ENCODE assay signal across 10 cellular contexts in the genomic region with DNA sequence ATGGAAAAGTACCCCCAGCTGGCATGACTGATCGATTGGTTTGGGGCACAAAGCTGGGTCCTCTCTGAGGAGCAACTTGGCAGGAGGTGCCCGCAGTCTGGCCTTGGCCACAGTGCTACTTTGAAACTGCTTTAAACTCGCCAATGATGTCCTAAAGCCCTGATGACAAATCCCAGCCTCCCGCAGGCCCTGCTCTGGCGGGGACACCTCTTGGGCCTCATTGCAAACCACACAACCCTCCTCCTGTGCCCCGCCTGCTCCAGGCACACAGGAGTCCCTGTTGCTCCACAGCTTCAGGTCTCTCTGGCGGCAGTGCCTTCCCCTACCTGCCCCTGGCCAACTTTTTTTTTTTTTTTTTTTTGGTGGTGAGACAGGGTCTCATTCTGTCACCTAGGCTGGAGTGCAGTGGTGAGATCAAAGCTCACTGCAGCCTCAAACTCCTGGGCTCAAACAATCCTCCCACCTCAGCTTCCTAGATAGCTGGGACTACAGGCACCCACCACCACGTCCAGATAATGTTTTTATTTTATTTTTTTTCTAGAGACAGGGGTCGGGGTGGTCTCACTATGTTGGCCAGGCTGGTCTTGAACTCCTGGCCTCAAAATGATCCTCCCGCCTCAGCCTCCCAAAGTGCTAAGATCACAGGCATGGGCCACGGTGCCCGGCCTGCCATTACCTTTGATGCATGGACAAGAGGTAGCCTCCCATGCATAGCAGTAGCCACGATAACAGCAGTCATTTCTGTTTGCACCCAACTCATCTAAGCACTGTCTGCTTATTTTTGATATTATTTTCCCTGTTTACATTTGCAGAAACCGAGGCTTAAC. TPM values are rescaled to one million over a fixed set of nuclear protein-coding genes. Genes with fewer than 3 reads are reported as not detected.
DNase-seq lines count a peak whose midpoint lies in the region; ATAC-seq and TF ChIP-seq lines count a peak whose summit lies in the region.
"Had no signal": no experiment of that assay in that cellular context is flagged by ENCODE, and none has a peak within 500 bp of the region (broad histone marks: within the 10 kb centered on the region; RNA-seq: fewer than 3 reads in every experiment).

No MANE protein-coding gene starts in this region.

- no peak overlapping the region for H3K4me3 Mint-ChIP-seq in activated CD4-positive, alpha-beta T cell treated with anti-CD3 and anti-CD28 coated beads, Interleukin-2, amount 10 ng/mL, durations not matched to agents 7 days and 5 days
- no peak overlapping the region for H3K4me3 Mint-ChIP-seq in activated CD4-positive, alpha-beta T cell treated with anti-CD3 and anti-CD28 coated beads for 36 hours

- H3K9me3 Mint-ChIP-seq in activated CD4-positive, alpha-beta T cell treated with anti-CD3 and anti-CD28 coated beads, Interleukin-2, amount 10 ng/mL, durations not matched to agents 7 days and 5 days, result no peaks in the 10 kb centered on the region
- no peaks in the 10 kb centered on the region for H3K9me3 Mint-ChIP-seq in activated CD4-positive, alpha-beta T cell treated with anti-CD3 and anti-CD28 coated beads for 36 hours (ENCODE audit: low read depth)

- POLR2A ChIA-PET in activated CD4-positive, alpha-beta T cell treated with anti-CD3 and anti-CD28 coated beads, Interleukin-2, amount 10 ng/mL, durations not matched to agents 7 days and 5 days (lab: Charles Lee), result no interaction called here
- POLR2A ChIA-PET in activated CD4-positive, alpha-beta T cell treated with anti-CD3 and anti-CD28 coated beads for 36 hours (lab: Charles Lee), result no interaction called here

- CTCF ChIA-PET in activated CD4-positive, alpha-beta T cell treated with anti-CD3 and anti-CD28 coated beads, Interleukin-2, amount 10 ng/mL, durations not matched to agents 7 days and 5 days (lab: Charles Lee), result interaction anchor here (0.5 to 1.6 kb wide), 6 partner anchors 10 to 100 kb away, joined by 3 to 8 read pairs (median 4); no protein-coding TSS in a partner anchor
- CTCF ChIA-PET in activated CD4-positive, alpha-beta T cell treated with anti-CD3 and anti-CD28 coated beads for 36 hours (lab: Charles Lee), result interaction anchor here (0.6 to 1.8 kb wide), 5 partner anchors 10 to 206 kb away, joined by 3 to 6 read pairs (median 3); no protein-coding TSS in a partner anchor

- H3K4me1 ChIP-seq in lower lobe of right lung (peaks cover 54% of the 10 kb centered on the region), upper lobe of left lung (peaks cover 4 to 40% (median 29%) of the 10 kb centered on the region in 4 donors)

- peaks cover 3% of the 10 kb centered on the region for H3K36me3 Mint-ChIP-seq in activated CD4-positive, alpha-beta T cell treated with anti-CD3 and anti-CD28 coated beads, Interleukin-2, amount 10 ng/mL, durations not matched to agents 7 days and 5 days (ENCODE audit: low read depth)
- H3K36me3 Mint-ChIP-seq in activated CD4-positive, alpha-beta T cell treated with anti-CD3 and anti-CD28 coated beads for 36 hours (ENCODE audit: low read depth), result no peaks in the 10 kb centered on the region

- TF ChIP-seq EP300 in upper lobe of left lung (IDR thresholded peaks at IDR 0.05), result no peak

- TF ChIP-seq POLR2A in upper lobe of left lung (IDR thresholded peaks at IDR 0.05), result no peak

- H3K9me3 ChIP-seq in lower lobe of right lung (no peaks in the 10 kb centered on the region), upper lobe of left lung (no peaks in the 10 kb centered on the region)

- peaks cover 5% of the 10 kb centered on the region for H3K27me3 Mint-ChIP-seq in activated CD4-positive, alpha-beta T cell treated with anti-CD3 and anti-CD28 coated beads, Interleukin-2, amount 10 ng/mL, durations not matched to agents 7 days and 5 days
- H3K27me3 Mint-ChIP-seq in activated CD4-positive, alpha-beta T cell treated with anti-CD3 and anti-CD28 coated beads for 36 hours, result no peaks in the 10 kb centered on the region

- H3K4me1 Mint-ChIP-seq in activated CD4-positive, alpha-beta T cell treated with anti-CD3 and anti-CD28 coated beads, Interleukin-2, amount 10 ng/mL, durations not matched to agents 7 days and 5 days, result peaks cover 42% of the 10 kb centered on the region
- peaks cover 38% of the 10 kb centered on the region for H3K4me1 Mint-ChIP-seq in activated CD4-positive, alpha-beta T cell treated with anti-CD3 and anti-CD28 coated beads for 36 hours

- 74 to 77% methylated on average over 12 to 14 of the region's 14 CpGs for WGBS in upper lobe of left lung, 2 donors

- H3K27me3 ChIP-seq in lower lobe of right lung (ENCODE audit: low read depth), result no peaks in the 10 kb centered on the region
- no peaks in the 10 kb centered on the region for H3K27me3 ChIP-seq in upper lobe of left lung

- TF ChIP-seq CTCF in lower lobe of right lung (IDR thresholded peaks at IDR 0.05) (no peak), upper lobe of left lung (IDR thresholded peaks at IDR 0.05) (no peak)

- no peaks in the 10 kb centered on the region for H3K36me3 ChIP-seq in lower lobe of right lung
- no peaks in the 10 kb centered on the region for H3K36me3 ChIP-seq in upper lobe of left lung

- intact Hi-C loops in activated CD4-positive, alpha-beta T cell treated with anti-CD3 and anti-CD28 coated beads for 36 hours (cut with DNase I, micrococcal nuclease), result no loop called here
- intact Hi-C loops in lower lobe of right lung (cut with DNase I), result no loop called here

- no peak for DNase-seq in activated CD4-positive, alpha-beta T cell treated with anti-CD3 and anti-CD28 coated beads, Interleukin-2, amount 10 ng/mL, durations not matched to agents 7 days and 5 days
- DNase-seq in activated CD4-positive, alpha-beta T cell treated with anti-CD3 and anti-CD28 coated beads for 36 hours, result no peak
- DNase-seq in RPMI8226, result peak; percentile 91
- DNase-seq in lower lobe of right lung, result no peak
- peak in 1 of 2 donors; percentile 42 for DNase-seq in upper lobe of left lung
- DNase-seq in iPS-NIHi11 (ENCODE audit: low spot score), result no peak
- no peak for DNase-seq in germinal center (ENCODE audit: low spot score)
- DNase-seq in stimulated activated CD8-positive, alpha-beta memory T cell treated with anti-CD3 and anti-CD28 coated beads, Interleukin-4, amount 100 ng/mL, for 48 hours, result no peak
- DNase-seq: activated CD4-positive, alpha-beta T cell treated with anti-CD3 and anti-CD28 coated beads for 4 hours; activated T-cell treated with anti-CD3 and anti-CD28 coated beads, Interleukin-2, amount 50 U/mL, for 1 hour had no signal

- peak overlapping the region; percentile 31 for H3K27ac Mint-ChIP-seq in activated CD4-positive, alpha-beta T cell treated with anti-CD3 and anti-CD28 coated beads, Interleukin-2, amount 10 ng/mL, durations not matched to agents 7 days and 5 days
- H3K27ac Mint-ChIP-seq in activated CD4-positive, alpha-beta T cell treated with anti-CD3 and anti-CD28 coated beads for 36 hours, result no peak overlapping the region

- ATAC-seq in activated CD4-positive, alpha-beta T cell treated with anti-CD3 and anti-CD28 coated beads for 36 hours, result no peak
- ATAC-seq in lower lobe of right lung (no peak), upper lobe of left lung (ENCODE audit: low FRiP score in 2 of 2) (no peak)

- peak overlapping the region; percentile 62 for H3K27ac ChIP-seq in lower lobe of right lung
- peak overlapping the region; percentile 77 to 81 (median 77) for H3K27ac ChIP-seq in upper lobe of left lung

- H3K4me3 ChIP-seq in lower lobe of right lung, result no peak overlapping the region
- no peak overlapping the region for H3K4me3 ChIP-seq in upper lobe of left lung

RNA-seq across cellular contexts. Expression of gene SNN, which starts 37.8 kb away (rescaled TPM):
- 10 to 100 TPM; 21.7 to 23.4 TPM for total RNA-seq in activated CD4-positive, alpha-beta T cell treated with anti-CD3 and anti-CD28 coated beads, Interleukin-2, amount 10 ng/mL, durations not matched to agents 7 days and 5 days
- total RNA-seq in activated CD4-positive, alpha-beta T cell treated with anti-CD3 and anti-CD28 coated beads for 36 hours, result 1 to 10 TPM; 6.0 to 7.2 TPM
- total RNA-seq in lower lobe of right lung (25.5 TPM), upper lobe of left lung (10 to 100 TPM; 14.7 to 29.8 (median 26.1) TPM)

RNA-seq across cellular contexts. Expression of gene LITAF, which starts 43.7 kb away (rescaled TPM):
- total RNA-seq in activated CD4-positive, alpha-beta T cell treated with anti-CD3 and anti-CD28 coated beads, Interleukin-2, amount 10 ng/mL, durations not matched to agents 7 days and 5 days, result 100 to 1,000 TPM; 133 to 141 TPM
- 100 to 1,000 TPM in 1 of 2 experiments, 10 to 100 TPM in 1; 99.0 to 116 TPM for total RNA-seq in activated CD4-positive, alpha-beta T cell treated with anti-CD3 and anti-CD28 coated beads for 36 hours
- total RNA-seq in lower lobe of right lung, result 281 TPM
- 100 to 1,000 TPM in 4 of 6 donors, 10 to 100 TPM in 2; 65.8 to 281 (median 113) TPM for total RNA-seq in upper lobe of left lung
